In the genomic region with DNA sequence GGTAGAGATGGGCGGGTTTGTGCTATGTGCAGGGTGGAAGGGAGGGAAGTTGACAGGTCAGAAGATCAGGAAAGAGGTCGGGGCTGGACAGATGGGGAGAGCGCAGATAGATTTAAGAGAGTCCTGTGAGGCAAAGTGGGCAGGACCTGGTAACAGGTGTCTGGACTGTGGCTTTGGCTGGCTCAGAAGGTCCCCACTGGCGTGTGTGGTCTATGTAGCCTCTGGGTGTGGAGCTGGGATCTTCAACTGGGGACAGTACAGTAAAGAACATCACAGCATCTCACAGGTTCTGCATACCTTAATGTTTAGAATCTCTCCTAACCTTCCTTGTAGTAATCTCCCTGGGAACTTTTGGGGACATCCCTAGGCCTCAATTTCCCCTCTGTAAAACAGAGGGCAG, we compare ENCODE assay signal across 1 cellular context.
TF ChIP-seq lines count a peak whose summit lies in the region.

No MANE protein-coding gene starts in this region.

TF ChIP-seq in IMR-90, 13 proteins besides CTCF, POLR2A, EP300 and RAD21:
- TF ChIP-seq MAFK (IDR thresholded peaks at IDR 0.05; ENCODE audit: low read depth, low read length) = no peak
- TF ChIP-seq, protein P1, sequence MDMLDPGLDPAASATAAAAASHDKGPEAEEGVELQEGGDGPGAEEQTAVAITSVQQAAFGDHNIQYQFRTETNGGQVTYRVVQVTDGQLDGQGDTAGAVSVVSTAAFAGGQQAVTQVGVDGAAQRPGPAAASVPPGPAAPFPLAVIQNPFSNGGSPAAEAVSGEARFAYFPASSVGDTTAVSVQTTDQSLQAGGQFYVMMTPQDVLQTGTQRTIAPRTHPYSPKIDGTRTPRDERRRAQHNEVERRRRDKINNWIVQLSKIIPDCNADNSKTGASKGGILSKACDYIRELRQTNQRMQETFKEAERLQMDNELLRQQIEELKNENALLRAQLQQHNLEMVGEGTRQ (IDR thresholded peaks at IDR 0.05; ENCODE audit: low read depth, low read length) = no peak
